In genomic region chr19:1272423-1273262, GRCh38 we compare ENCODE assay signal across 9 cellular contexts. TPM values are rescaled to one million over a fixed set of nuclear protein-coding genes. Genes with fewer than 3 reads are reported as not detected.
DNase-seq lines count a peak whose midpoint lies in the region; TF ChIP-seq lines count a peak whose summit lies in the region.
"Had no signal": no experiment of that assay in that cellular context is flagged by ENCODE, and none has a peak within 500 bp of the region (broad histone marks: within the 10 kb centered on the region; RNA-seq: fewer than 3 reads in every experiment).

No MANE protein-coding gene starts in this region.

- H4K20me1 ChIP-seq in GM23248 (ENCODE audit: insufficient read depth) = no peaks in the 10 kb centered on the region

- intact Hi-C loops in prostate gland (cut with DNase I) = loop anchor here (10.0 kb wide), 1 partner anchor 132 kb away; the partner anchor contains the start of genes DAZAP1 and GAMT

- DNase-seq in GM23248 = no peak
- DNase-seq in SK-N-MC (ENCODE audit: low read depth, low spot score) = no peak
- DNase-seq in epithelial cell of prostate (ENCODE audit: low read depth, low spot score) = no peak
- peak; percentile 14 for DNase-seq in prostate gland (ENCODE audit: low spot score)
- no peak for DNase-seq in GM13977 (ENCODE audit: low spot score)
- no peak for DNase-seq in glomerular visceral epithelial cell (ENCODE audit: extremely low spot score)
- no peak for DNase-seq in NCI-H1417 treated with DMSO at 0.1 percent for 48 hours (lab: John Stamatoyannopoulos, UW)
- DNase-seq in RPMI8226 = no peak
- DNase-seq: dermis blood vessel endothelial cell had no signal

- TF ChIP-seq POLR2A in prostate gland (IDR thresholded peaks at IDR 0.05) = no peak

- H3K27ac ChIP-seq in GM23248 = peak overlapping the region; percentile 88; the same call in 1 of the 2 replicates
- peak overlapping the region; percentile 93 for H3K27ac ChIP-seq in SK-N-MC
- peak overlapping the region; percentile 99 for H3K27ac ChIP-seq in epithelial cell of prostate
- H3K27ac ChIP-seq in prostate gland = peak overlapping the region; percentile 98 to 100

- H3K9me2 ChIP-seq in GM23248 (ENCODE audit: insufficient read depth) = no peaks in the 10 kb centered on the region

- H3K27me3 ChIP-seq in GM23248 (replicated peaks; ENCODE audit: insufficient read depth) = no peaks in the 10 kb centered on the region
- no peaks in the 10 kb centered on the region for H3K27me3 ChIP-seq in prostate gland (replicated peaks; ENCODE audit: insufficient read depth)

- H3K4me1 ChIP-seq in GM23248 (ENCODE audit: insufficient read depth) (peaks cover 25% of the 10 kb centered on the region), prostate gland (replicated peaks) (peaks cover 57% of the 10 kb centered on the region)

- peaks cover 34% of the 10 kb centered on the region; the same call in 1 of the 2 replicates for H3K36me3 ChIP-seq in GM23248 (ENCODE audit: low read depth)
- H3K36me3 ChIP-seq in SK-N-MC (ENCODE audit: insufficient read depth, low read length) = peaks cover 52% of the 10 kb centered on the region
- peaks cover 9 to 34% of the 10 kb centered on the region in 2 donors for H3K36me3 ChIP-seq in prostate gland

- H3F3A ChIP-seq in GM23248 (ENCODE audit: insufficient read depth) = peaks cover 37% of the 10 kb centered on the region

- WGBS in GM23248 (ENCODE audit: low coverage in 1 of 2, low lambda C conversion rate in 2 of 2, missing lambda C conversion rate in 2 of 2), 2 experiments = 81 to 82% methylated on average over 33 of the region's 33 CpGs
- 50% methylated on average over 33 of the region's 33 CpGs for WGBS in prostate gland

- H3K4me2 ChIP-seq in GM23248 (ENCODE audit: unreplicated experiment) = no peak overlapping the region

- in situ Hi-C loops in GM23248 (cut with MboI) = no loop called here
- in situ Hi-C loops in GM13977 (cut with MboI; ENCODE audit: low pct_unique_long_range_greater_than_20kb, low sequenced_read_pairs, unreplicated experiment) = no loop called here

- H2AFZ ChIP-seq in GM23248 = no peak overlapping the region

- no peak overlapping the region for H3K4me3 ChIP-seq in GM23248
- H3K4me3 ChIP-seq in SK-N-MC = no peak overlapping the region
- peak overlapping the region in 1 of 2 donors; percentile 99 for H3K4me3 ChIP-seq in prostate gland

- peak overlapping the region; percentile 23 for H3K9ac ChIP-seq in GM23248
- H3K9ac ChIP-seq in SK-N-MC (ENCODE audit: insufficient read length) = peak overlapping the region; percentile 53

- peaks cover 66% of the 10 kb centered on the region for H3K79me2 ChIP-seq in GM23248 (ENCODE audit: insufficient read depth)

- H3K9me3 ChIP-seq in GM23248 (ENCODE audit: low read depth) (no peaks in the 10 kb centered on the region), SK-N-MC (ENCODE audit: low read depth, low read length) (no peaks in the 10 kb centered on the region), prostate gland (no peaks in the 10 kb centered on the region)

- TF ChIP-seq CTCF in prostate gland (IDR thresholded peaks at IDR 0.05) (no peak), GM13977 (IDR thresholded peaks at IDR 0.05; ENCODE audit: extremely low read depth, insufficient read depth, missing control alignments) (no peak)

RNA-seq across cellular contexts. Expression of gene FAM174C, which starts 2.7 kb away (rescaled TPM):
- total RNA-seq in GM23248 (2014; rRNA removed; shearing (Covaris generic)) = 61.5 and 84.5 TPM in 2 replicates
- 67.8 and 81.6 TPM in 2 replicates for polyA plus RNA-seq in GM23248 (2016; fragmentation: Nextera tagmentation; extraction: Ambion mirVana)
- 10 to 100 TPM; 95.1 to 98.7 TPM for total RNA-seq in prostate gland

RNA-seq across cellular contexts. Expression of gene CIRBP, which starts 3.5 kb away (rescaled TPM):
- total RNA-seq in GM23248 (2014; rRNA removed; shearing (Covaris generic)) = 239 and 392 TPM in 2 replicates
- 163 and 185 TPM in 2 replicates for polyA plus RNA-seq in GM23248 (2016; fragmentation: Nextera tagmentation; extraction: Ambion mirVana)
- 100 to 1,000 TPM; 753 to 863 TPM for total RNA-seq in prostate gland

RNA-seq across cellular contexts. Expression of gene EFNA2, which starts 13.0 kb away (rescaled TPM):
- total RNA-seq in GM23248 (2014; rRNA removed; shearing (Covaris generic)) = not detected in 2 replicates
- polyA plus RNA-seq in GM23248 (2016; fragmentation: Nextera tagmentation; extraction: Ambion mirVana) = not detected in 2 replicates
- total RNA-seq in prostate gland = not detected
- total RNA-seq: dermis blood vessel endothelial cell had no signal

RNA-seq across cellular contexts. Expression of gene MIDN, which starts 24.3 kb away (rescaled TPM):
- 9.4 and 18.5 TPM in 2 replicates for total RNA-seq in GM23248 (2014; rRNA removed; shearing (Covaris generic))
- 3.1 and 4.0 TPM in 2 replicates for polyA plus RNA-seq in GM23248 (2016; fragmentation: Nextera tagmentation; extraction: Ambion mirVana)
- total RNA-seq in prostate gland = 10 to 100 TPM; 35.8 to 42.9 TPM

RNA-seq across cellular contexts. Expression of gene ATP5F1D, which starts 31.1 kb away (rescaled TPM):
- 27.4 and 38.9 TPM in 2 replicates for total RNA-seq in GM23248 (2014; rRNA removed; shearing (Covaris generic))
- polyA plus RNA-seq in GM23248 (2016; fragmentation: Nextera tagmentation; extraction: Ambion mirVana) = 287 and 290 TPM in 2 replicates
- total RNA-seq in prostate gland = 100 to 1,000 TPM; 109 to 151 TPM
